Comparison of ENCODE assay signal across 9 cellular contexts in genomic region chr2:176088048-176088936, GRCh38. TPM values are rescaled to one million over a fixed set of nuclear protein-coding genes. Genes with fewer than 3 reads are reported as not detected.
DNase-seq lines count a peak whose midpoint lies in the region; ATAC-seq, FAIRE-seq and TF ChIP-seq lines count a peak whose summit lies in the region.
"Had no signal": no experiment of that assay in that cellular context is flagged by ENCODE, and none has a peak within 500 bp of the region (broad histone marks: within the 10 kb centered on the region; RNA-seq: fewer than 3 reads in every experiment).

No MANE protein-coding gene starts in this region.

- H3K36me3 Mint-ChIP-seq in stimulated activated naive B cell treated with anti-CD40 and anti-IgM and Interleukin-4, amounts not matched to agents 10 μg/mL and 1 μg/mL and 100 μg/mL, for 72 hours, result peaks cover 5 to 8% of the 10 kb centered on the region in 2 donors

- no peaks in the 10 kb centered on the region for H3K36me3 ChIP-seq in bronchial epithelial cell (ENCODE audit: control insufficient read depth, insufficient read depth, low read length)

- TF ChIP-seq CTCF in bronchial epithelial cell (IDR thresholded peaks at IDR 0.05; ENCODE audit: insufficient read depth, low read length, severe bottlenecking), result peak; percentile 85

- H3K27me3 ChIP-seq in bronchial epithelial cell (ENCODE audit: control insufficient read depth, insufficient read depth, low read length), result peaks cover 80% of the 10 kb centered on the region

- H3K4me3 Mint-ChIP-seq in stimulated activated naive B cell treated with anti-CD40 and anti-IgM and Interleukin-4, amounts not matched to agents 10 μg/mL and 1 μg/mL and 100 μg/mL, for 72 hours, result peak overlapping the region; percentile 55 to 57

- peaks cover 0 to 7% of the 10 kb centered on the region in 2 donors for H3K9me3 Mint-ChIP-seq in stimulated activated naive B cell treated with anti-CD40 and anti-IgM and Interleukin-4, amounts not matched to agents 10 μg/mL and 1 μg/mL and 100 μg/mL, for 72 hours

- no peak for FAIRE-seq in bronchial epithelial cell (lab: Jason Lieb, UNC)

- peaks cover 8 to 15% of the 10 kb centered on the region in 2 donors for H3K4me1 Mint-ChIP-seq in stimulated activated naive B cell treated with anti-CD40 and anti-IgM and Interleukin-4, amounts not matched to agents 10 μg/mL and 1 μg/mL and 100 μg/mL, for 72 hours

- DNase-seq in DMS 273 treated with DMSO at 0.1 percent for 48 hours (lab: John Stamatoyannopoulos, UW), result peak; percentile 3
- peak; percentile 46 for DNase-seq in HCEC 1CT
- peak; percentile 54 for DNase-seq in NCI-H774 (lab: John Stamatoyannopoulos, UW)
- no peak for DNase-seq in bronchial epithelial cell (ENCODE audit: low read depth)
- DNase-seq in kidney tubule cell (ENCODE audit: low spot score), result peak; percentile 51
- no peak for DNase-seq in stimulated activated naive B cell treated with anti-CD40 and anti-IgM and Interleukin-4, amounts not matched to agents 10 μg/mL and 1 μg/mL and 100 μg/mL, for 72 hours

- peak overlapping the region; percentile 88 for H3K27ac Mint-ChIP-seq in stimulated activated naive B cell treated with anti-CD40 and anti-IgM and Interleukin-4, amounts not matched to agents 10 μg/mL and 1 μg/mL and 100 μg/mL, for 72 hours

- peaks cover 77 to 89% of the 10 kb centered on the region in 2 donors for H3K27me3 Mint-ChIP-seq in stimulated activated naive B cell treated with anti-CD40 and anti-IgM and Interleukin-4, amounts not matched to agents 10 μg/mL and 1 μg/mL and 100 μg/mL, for 72 hours

- no peak for ATAC-seq in stimulated activated naive B cell treated with anti-CD40 and anti-IgM and Interleukin-4, amounts not matched to agents 10 μg/mL and 1 μg/mL and 100 μg/mL, for 72 hours (replicated peaks)
- ATAC-seq in GM21526 (IDR thresholded peaks at IDR 0.05; ENCODE audit: low FRiP score, unreplicated experiment) (no peak), HG03457 (IDR thresholded peaks at IDR 0.05; ENCODE audit: unreplicated experiment) (no peak)

- H3K4me3 ChIP-seq in bronchial epithelial cell (ENCODE audit: low read depth, low read length), result no peak overlapping the region

RNA-seq across cellular contexts. Expression of gene HOXD13, which starts 4.2 kb away (rescaled TPM):
- not detected in 2 replicates for total RNA-seq in bronchial epithelial cell

RNA-seq across cellular contexts. Expression of gene EVX2, which starts 4.5 kb away (rescaled TPM):
- total RNA-seq in bronchial epithelial cell, result not detected in 2 replicates

RNA-seq across cellular contexts. Expression of gene HOXD12, which starts 11.3 kb away (rescaled TPM):
- not detected in 2 replicates for total RNA-seq in bronchial epithelial cell
- total RNA-seq: subcutaneous adipose tissue had no signal

RNA-seq across cellular contexts. Expression of gene HOXD11, which starts 18.8 kb away (rescaled TPM):
- total RNA-seq in bronchial epithelial cell, result not detected in 2 replicates
- total RNA-seq: subcutaneous adipose tissue had no signal

RNA-seq across cellular contexts. Expression of gene HOXD10, which starts 28.3 kb away (rescaled TPM):
- total RNA-seq in bronchial epithelial cell, result not detected in 2 replicates

Comparison
In these comparisons a context has a peak if more than half of its experiments do, and no peak if none do; other contexts are left out.
1. DNase-seq: peak in DMS 273 treated with DMSO at 0.1 percent for 48 hours (single experiment), HCEC 1CT (single experiment), NCI-H774 (single experiment) and kidney tubule cell (single experiment); none in bronchial epithelial cell (single experiment) and stimulated activated naive B cell treated with anti-CD40 and anti-IgM and Interleukin-4, amounts not matched to agents 10 μg/mL and 1 μg/mL and 100 μg/mL, for 72 hours (single experiment).